21 cellular contexts compared by ENCODE assay signal in genomic region chr5:124752854-124753720, GRCh38. TPM values are rescaled to one million over a fixed set of nuclear protein-coding genes. Genes with fewer than 3 reads are reported as not detected.
DNase-seq lines count a peak whose midpoint lies in the region; ATAC-seq and TF ChIP-seq lines count a peak whose summit lies in the region.
"Had no signal": no experiment of that assay in that cellular context is flagged by ENCODE, and none has a peak within 500 bp of the region (broad histone marks: within the 10 kb centered on the region; RNA-seq: fewer than 3 reads in every experiment).

No MANE protein-coding gene starts in this region.

- no peak overlapping the region for H3K4me3 ChIP-seq in BE2C (ENCODE audit: low read depth, low read length)
- no peak overlapping the region for H3K4me3 ChIP-seq in naive thymus-derived CD4-positive, alpha-beta T cell (ENCODE audit: low read length)
- H3K4me3 ChIP-seq: GM12878, MG63, PC-9 had no signal

- no peaks in the 10 kb centered on the region for H3K36me3 Mint-ChIP-seq in naive thymus-derived CD4-positive, alpha-beta T cell
- no peaks in the 10 kb centered on the region for H3K36me3 Mint-ChIP-seq in activated naive CD4-positive, alpha-beta T cell treated with anti-CD3 and anti-CD28 coated beads for 36 hours (ENCODE audit: low read depth)

- H3K4me1 ChIP-seq in BE2C, result peaks cover 6% of the 10 kb centered on the region
- H3K4me1 ChIP-seq in naive thymus-derived CD4-positive, alpha-beta T cell (ENCODE audit: control insufficient read depth in 2 of 2, insufficient read depth in 2 of 2, low read length in 2 of 2), result peaks cover 0 to 3% of the 10 kb centered on the region in 2 donors

- H3K27me3 ChIP-seq in BE2C, result no peaks in the 10 kb centered on the region
- peaks cover 0 to 9% of the 10 kb centered on the region in 2 donors for H3K27me3 ChIP-seq in naive thymus-derived CD4-positive, alpha-beta T cell (ENCODE audit: control insufficient read depth in 2 of 2, insufficient read depth in 2 of 2, low read length in 2 of 2)
- H3K27me3 ChIP-seq: MG63 had no signal

- CTCF ChIA-PET in naive thymus-derived CD4-positive, alpha-beta T cell (lab: Charles Lee), result no interaction called here
- CTCF ChIA-PET in activated naive CD4-positive, alpha-beta T cell treated with anti-CD3 and anti-CD28 coated beads for 36 hours (lab: Charles Lee), result no interaction called here

- no peaks in the 10 kb centered on the region for H3K9me3 ChIP-seq in BE2C
- no peaks in the 10 kb centered on the region for H3K9me3 ChIP-seq in naive thymus-derived CD4-positive, alpha-beta T cell (ENCODE audit: control insufficient read depth in 2 of 3, low read length in 3 of 3)
- H3K9me3 ChIP-seq: MG63 had no signal

- H3K9me3 Mint-ChIP-seq in naive thymus-derived CD4-positive, alpha-beta T cell, result peaks cover 0 to 14% (median 0%) of the 10 kb centered on the region in 11 donors
- no peaks in the 10 kb centered on the region for H3K9me3 Mint-ChIP-seq in activated naive CD4-positive, alpha-beta T cell treated with anti-CD3 and anti-CD28 coated beads for 36 hours
- H3K9me3 Mint-ChIP-seq: HFFc6 had no signal

- H3K4me3 Mint-ChIP-seq in naive thymus-derived CD4-positive, alpha-beta T cell, result no peak overlapping the region
- H3K4me3 Mint-ChIP-seq in activated naive CD4-positive, alpha-beta T cell treated with anti-CD3 and anti-CD28 coated beads for 36 hours, result no peak overlapping the region
- H3K4me3 Mint-ChIP-seq: HFFc6 had no signal

- no peak for ATAC-seq in naive thymus-derived CD4-positive, alpha-beta T cell
- ATAC-seq: GM12878 had no signal

- peaks cover 0 to 14% (median 12%) of the 10 kb centered on the region in 7 donors for H3K4me1 Mint-ChIP-seq in naive thymus-derived CD4-positive, alpha-beta T cell
- peaks cover 6% of the 10 kb centered on the region for H3K4me1 Mint-ChIP-seq in activated naive CD4-positive, alpha-beta T cell treated with anti-CD3 and anti-CD28 coated beads for 36 hours (ENCODE audit: low read depth)

- DNase-seq in DMS53 (lab: John Stamatoyannopoulos, UW) (peak; percentile 34), DMS53 treated with DMSO at 0.1 percent for 48 hours (lab: John Stamatoyannopoulos, UW; ENCODE audit: unreplicated experiment) (no peak), NCI-H69 (lab: John Stamatoyannopoulos, UW) (peak; percentile 59), BE2C (no peak)
- DNase-seq in naive thymus-derived CD4-positive, alpha-beta T cell, result no peak
- DNase-seq in activated naive CD4-positive, alpha-beta T cell treated with anti-CD3 and anti-CD28 coated beads for 36 hours, result no peak
- DNase-seq: 8988T, DMS 273 treated with DMSO at 0.1 percent for 48 hours, GF-D8, HFFc6, MG63, NCI-H1048, NCI-H1436 treated with DMSO at 0.1 percent for 48 hours, NCI-H2081 treated with DMSO at 0.1 percent for 48 hours, NCI-H510A treated with DMSO at 0.1 percent for 48 hours, NCI-H82 had no signal

- no peak overlapping the region for H3K27ac Mint-ChIP-seq in naive thymus-derived CD4-positive, alpha-beta T cell
- no peak overlapping the region for H3K27ac Mint-ChIP-seq in activated naive CD4-positive, alpha-beta T cell treated with anti-CD3 and anti-CD28 coated beads for 36 hours
- H3K27ac Mint-ChIP-seq: HFFc6 had no signal

- no peaks in the 10 kb centered on the region for H3K36me3 ChIP-seq in BE2C
- no peaks in the 10 kb centered on the region for H3K36me3 ChIP-seq in naive thymus-derived CD4-positive, alpha-beta T cell (ENCODE audit: control insufficient read depth in 2 of 3, insufficient read depth in 3 of 3, low read length in 3 of 3)
- H3K36me3 ChIP-seq: MG63 had no signal

- POLR2A ChIA-PET in naive thymus-derived CD4-positive, alpha-beta T cell (lab: Charles Lee), result no interaction called here

- H3K27me3 Mint-ChIP-seq in naive thymus-derived CD4-positive, alpha-beta T cell, result peaks cover 15 to 34% (median 22%) of the 10 kb centered on the region in 5 donors
- peaks cover 31% of the 10 kb centered on the region for H3K27me3 Mint-ChIP-seq in activated naive CD4-positive, alpha-beta T cell treated with anti-CD3 and anti-CD28 coated beads for 36 hours (ENCODE audit: low read depth)

- peak overlapping the region; percentile 29 for H3K27ac ChIP-seq in cingulate gyrus (ENCODE audit: low read depth, low read length)
- peak overlapping the region; percentile 3 for H3K27ac ChIP-seq in temporal lobe (ENCODE audit: low read depth, low read length)
- H3K27ac ChIP-seq in naive thymus-derived CD4-positive, alpha-beta T cell (ENCODE audit: low read depth, low read length), result no peak overlapping the region
- H3K27ac ChIP-seq: KMS-11, PC-9 had no signal

- no peak for TF ChIP-seq CTCF in BE2C (IDR thresholded peaks at IDR 0.05; ENCODE audit: low read depth, low read length)

- intact Hi-C loops in naive thymus-derived CD4-positive, alpha-beta T cell (cut with micrococcal nuclease), result no loop called here
- intact Hi-C loops in activated naive CD4-positive, alpha-beta T cell treated with anti-CD3 and anti-CD28 coated beads for 36 hours (cut with micrococcal nuclease), result no loop called here

RNA-seq across cellular contexts. Expression of gene ZNF608, which starts 6.6 kb away (rescaled TPM):
- total RNA-seq in temporal lobe, result 80.9 TPM
- 70.5 TPM for polyA plus RNA-seq in BE2C (2012; ENCODE audit: insufficient read depth, insufficient read length, low read depth)
- 1 to 10 TPM in 1 of 5 experiments, under 1 TPM in 1, not detected in 3; 0.90 to 1.5 TPM for total RNA-seq in naive thymus-derived CD4-positive, alpha-beta T cell
- polyA plus RNA-seq in naive thymus-derived CD4-positive, alpha-beta T cell, result not detected
- not detected for total RNA-seq in activated naive CD4-positive, alpha-beta T cell treated with anti-CD3 and anti-CD28 coated beads for 36 hours

Comparison
In these comparisons a context has a peak if more than half of its experiments do, and no peak if none do; other contexts are left out.
1. DNase-seq: peak in DMS53 (single experiment) and NCI-H69 (single experiment); none in DMS53 treated with DMSO at 0.1 percent for 48 hours (single experiment), BE2C (single experiment), naive thymus-derived CD4-positive, alpha-beta T cell (0 of 9) and activated naive CD4-positive, alpha-beta T cell treated with anti-CD3 and anti-CD28 coated beads for 36 hours (single experiment).
2. RNA of gene ZNF608, which starts 6.6 kb away (total RNA-seq): 80.9 TPM in temporal lobe (single experiment); not detected in activated naive CD4-positive, alpha-beta T cell treated with anti-CD3 and anti-CD28 coated beads for 36 hours and 0.90 to 1.5 TPM in naive thymus-derived CD4-positive, alpha-beta T cell; every median in the first group is over 10 times any median in the second.